Comparison of ENCODE assay signal across 39 cellular contexts in genomic region chr3:42408156-42408555, GRCh38. TPM values are rescaled to one million over a fixed set of nuclear protein-coding genes. Genes with fewer than 3 reads are reported as not detected.
"Had no signal": no experiment of that assay in that cellular context is flagged by ENCODE, and none has a peak within 500 bp of the region (broad histone marks: within the 10 kb centered on the region; RNA-seq: fewer than 3 reads in every experiment).

No MANE protein-coding gene starts in this region.

- H3K4me3 Mint-ChIP-seq: activated B cell treated with CpG ODN at 0.5 μM for 24 hours; activated CD4-positive, alpha-beta memory T cell treated with anti-CD3 and anti-CD28 coated beads for 36 hours; activated CD4-positive, alpha-beta T cell treated with anti-CD3 and anti-CD28 coated beads, Interleukin-2, amount 10 ng/mL, durations not matched to agents 24 days and 14 days; activated CD8-positive, alpha-beta T cell treated with anti-CD3 and anti-CD28 coated beads for 36 hours; activated naive CD4-positive, alpha-beta T cell treated with anti-CD3 and anti-CD28 coated beads for 36 hours; activated naive CD8-positive, alpha-beta T cell treated with anti-CD3 and anti-CD28 coated beads, Interleukin-2, amount 10 ng/mL, durations not matched to agents 7 days and 5 days; activated naive CD8-positive, alpha-beta T cell treated with anti-CD3 and anti-CD28 coated beads, Interleukin-2, amount 50 U/mL, for 24 hours; activated T-cell treated with anti-CD3 and anti-CD28 coated beads, Interleukin-2, amount 50 U/mL, for 4 hours; activated T-cell treated with anti-CD3 and anti-CD28 coated beads, Interleukin-2, amount 50 U/mL, for 72 hours; activated T-helper 1 cell treated with anti-CD3 and anti-CD28 coated beads, Interleukin-12 subunit alpha, Interleukin-12 subunit beta, Interleukin-2, Interleukin-4 antibody, amounts not matched to agents 30 ng/mL and 10 ng/mL and 1 ng/mL, durations not matched to agents 14 hours and 24 hours and 36 hours; activated T-helper 17 cell treated with anti-CD3 and anti-CD28 coated beads, Interleukin-2, amount 50 U/mL, for 72 hours; brain; central memory CD8-positive, alpha-beta T cell; T-helper 1 cell treated with Interleukin-12 subunit alpha and Interleukin-12 subunit beta and Interleukin-4 antibody, amounts not matched to agents 30 μg/mL and 1 μg/mL, for 36 hours; T-helper 2 cell treated with Interferon-gamma antibody and Interleukin-4, amounts not matched to agents 5 μg/mL and 100 μg/mL, for 36 hours had no signal

- H3K9me3 ChIP-seq: ascending aorta had no signal

- H3K4me3 ChIP-seq: ascending aorta had no signal

- H3K27ac Mint-ChIP-seq: activated B cell treated with CpG ODN at 0.5 μM for 24 hours; activated CD4-positive, alpha-beta memory T cell treated with anti-CD3 and anti-CD28 coated beads for 36 hours; activated CD4-positive, alpha-beta T cell treated with anti-CD3 and anti-CD28 coated beads, Interleukin-2, amount 10 ng/mL, durations not matched to agents 24 days and 14 days; activated CD8-positive, alpha-beta T cell treated with anti-CD3 and anti-CD28 coated beads for 36 hours; activated naive CD4-positive, alpha-beta T cell treated with anti-CD3 and anti-CD28 coated beads for 36 hours; activated naive CD8-positive, alpha-beta T cell treated with anti-CD3 and anti-CD28 coated beads, Interleukin-2, amount 10 ng/mL, durations not matched to agents 7 days and 5 days; activated naive CD8-positive, alpha-beta T cell treated with anti-CD3 and anti-CD28 coated beads, Interleukin-2, amount 50 U/mL, for 24 hours; activated T-cell treated with anti-CD3 and anti-CD28 coated beads, Interleukin-2, amount 50 U/mL, for 72 hours; activated T-helper 1 cell treated with anti-CD3 and anti-CD28 coated beads, Interleukin-12 subunit alpha, Interleukin-12 subunit beta, Interleukin-2, Interleukin-4 antibody, amounts not matched to agents 30 ng/mL and 10 ng/mL and 1 ng/mL, durations not matched to agents 14 hours and 24 hours and 36 hours; activated T-helper 17 cell treated with anti-CD3 and anti-CD28 coated beads, Interleukin-2, amount 50 U/mL, for 72 hours; brain; T-helper 1 cell treated with Interleukin-12 subunit alpha and Interleukin-12 subunit beta and Interleukin-4 antibody, amounts not matched to agents 30 μg/mL and 1 μg/mL, for 36 hours; T-helper 2 cell treated with Interferon-gamma antibody and Interleukin-4, amounts not matched to agents 5 μg/mL and 100 μg/mL, for 36 hours had no signal

- H3K36me3 Mint-ChIP-seq: activated CD4-positive, alpha-beta memory T cell treated with anti-CD3 and anti-CD28 coated beads for 36 hours; activated naive CD4-positive, alpha-beta T cell treated with anti-CD3 and anti-CD28 coated beads, Interleukin-2, amount 50 U/mL, for 72 hours; brain had no signal

- H3K4me1 Mint-ChIP-seq: activated B cell treated with CpG ODN at 0.5 μM for 24 hours; activated CD4-positive, alpha-beta T cell treated with anti-CD3 and anti-CD28 coated beads, Interleukin-2, amount 10 ng/mL, durations not matched to agents 24 days and 14 days; activated T-helper 17 cell treated with anti-CD3 and anti-CD28 coated beads, Interleukin-2, amount 50 U/mL, for 72 hours; brain; central memory CD8-positive, alpha-beta T cell had no signal

- H3K27me3 ChIP-seq: ascending aorta had no signal

- DNase-seq: activated B cell treated with CpG ODN at 0.5 μM for 24 hours; activated CD4-positive, alpha-beta memory T cell treated with anti-CD3 and anti-CD28 coated beads for 36 hours; activated CD4-positive, alpha-beta T cell treated with anti-CD3 and anti-CD28 coated beads for 4 hours; activated CD4-positive, alpha-beta T cell treated with anti-CD3 and anti-CD28 coated beads, Interleukin-2, amount 10 ng/mL, durations not matched to agents 24 days and 14 days; activated CD4-positive, alpha-beta T cell treated with anti-CD3 and anti-CD28 coated beads, Interleukin-2, amount 50 U/mL, for 1 hour; activated CD4-positive, alpha-beta T cell treated with anti-CD3 and anti-CD28 coated beads, Interleukin-2, amount 50 U/mL, for 4 hours; activated CD4-positive, CD25-positive, alpha-beta regulatory T cell treated with anti-CD3 and anti-CD28 coated beads, Interleukin-2, amount 50 U/mL, for 72 hours; activated CD8-positive, alpha-beta memory T cell treated with anti-CD3 and anti-CD28 coated beads, Interleukin-2, amount 50 U/mL, for 4 hours; activated CD8-positive, alpha-beta T cell treated with anti-CD3 and anti-CD28 coated beads for 36 hours; activated effector memory CD4-positive, alpha-beta T cell treated with anti-CD3 and anti-CD28 coated beads, Interleukin-2, amount 50 U/mL, for 16 hours; activated gamma-delta T cell treated with Interleukin-2 at 50 U/mL for 16 hours; activated naive CD4-positive, alpha-beta T cell; activated naive CD4-positive, alpha-beta T cell treated with anti-CD3 and anti-CD28 coated beads for 36 hours; activated naive CD4-positive, alpha-beta T cell treated with anti-CD3 and anti-CD28 coated beads, Interleukin-2, amount 50 U/mL, for 16 hours; activated naive CD8-positive, alpha-beta T cell treated with anti-CD3 and anti-CD28 coated beads, Interleukin-2, amount 10 ng/mL, durations not matched to agents 7 days and 5 days; activated naive CD8-positive, alpha-beta T cell treated with anti-CD3 and anti-CD28 coated beads, Interleukin-2, amount 50 U/mL, for 24 hours; activated T-cell treated with anti-CD3 and anti-CD28 coated beads for 4 hours; activated T-cell treated with anti-CD3 and anti-CD28 coated beads, Interleukin-2, amount 50 U/mL, for 1 hour; activated T-cell treated with anti-CD3 and anti-CD28 coated beads, Interleukin-2, amount 50 U/mL, for 4 hours; activated T-cell treated with anti-CD3 and anti-CD28 coated beads, Interleukin-2, amount 50 U/mL, for 72 hours; amygdala; anterior cingulate cortex; caudate nucleus; cerebellar nuclear complex; SW 1271; T-helper 1 cell; T-helper 2 cell; T-helper 9 cell had no signal

- H3K4me1 ChIP-seq: ascending aorta had no signal

- ATAC-seq: activated CD8-positive, alpha-beta T cell treated with anti-CD3 and anti-CD28 coated beads for 36 hours; activated naive CD4-positive, alpha-beta T cell treated with anti-CD3 and anti-CD28 coated beads, Interleukin-2, amount 50 U/mL, for 72 hours; activated naive CD8-positive, alpha-beta T cell treated with anti-CD3 and anti-CD28 coated beads, Interleukin-2, amount 50 U/mL, for 24 hours; activated T-cell treated with anti-CD3 and anti-CD28 coated beads, Interleukin-2, amount 50 U/mL, for 4 hours; activated T-cell treated with anti-CD3 and anti-CD28 coated beads, Interleukin-2, amount 50 U/mL, for 72 hours; activated T-helper 17 cell treated with anti-CD3 and anti-CD28 coated beads, Interleukin-2, amount 50 U/mL, for 72 hours had no signal

- H3K27ac ChIP-seq: ascending aorta, VCaP had no signal

- H3K27me3 Mint-ChIP-seq: activated CD4-positive, alpha-beta memory T cell treated with anti-CD3 and anti-CD28 coated beads for 36 hours; activated CD8-positive, alpha-beta T cell treated with anti-CD3 and anti-CD28 coated beads for 36 hours; activated naive CD8-positive, alpha-beta T cell treated with anti-CD3 and anti-CD28 coated beads, Interleukin-2, amount 50 U/mL, for 24 hours had no signal

- H3K36me3 ChIP-seq: ascending aorta had no signal

- H3K9me3 Mint-ChIP-seq: activated B cell treated with CpG ODN at 0.5 μM for 24 hours; activated CD4-positive, alpha-beta memory T cell treated with anti-CD3 and anti-CD28 coated beads for 36 hours; activated CD4-positive, alpha-beta T cell treated with anti-CD3 and anti-CD28 coated beads, Interleukin-2, amount 10 ng/mL, durations not matched to agents 24 days and 14 days; activated CD8-positive, alpha-beta T cell treated with anti-CD3 and anti-CD28 coated beads for 36 hours; activated naive CD4-positive, alpha-beta T cell treated with anti-CD3 and anti-CD28 coated beads for 36 hours; activated naive CD4-positive, alpha-beta T cell treated with anti-CD3 and anti-CD28 coated beads, Interleukin-2, amount 50 U/mL, for 72 hours; activated naive CD8-positive, alpha-beta T cell treated with anti-CD3 and anti-CD28 coated beads, Interleukin-2, amount 50 U/mL, for 24 hours; activated T-cell treated with anti-CD3 and anti-CD28 coated beads, Interleukin-2, amount 50 U/mL, for 4 hours; activated T-helper 1 cell treated with anti-CD3 and anti-CD28 coated beads, Interleukin-12 subunit alpha, Interleukin-12 subunit beta, Interleukin-2, Interleukin-4 antibody, amounts not matched to agents 30 ng/mL and 10 ng/mL and 1 ng/mL, durations not matched to agents 14 hours and 24 hours and 36 hours; activated T-helper 17 cell treated with anti-CD3 and anti-CD28 coated beads, Interleukin-2, amount 50 U/mL, for 72 hours; central memory CD8-positive, alpha-beta T cell; T-helper 1 cell treated with Interleukin-12 subunit alpha and Interleukin-12 subunit beta and Interleukin-4 antibody, amounts not matched to agents 30 μg/mL and 1 μg/mL, for 36 hours; T-helper 2 cell treated with Interferon-gamma antibody and Interleukin-4, amounts not matched to agents 5 μg/mL and 100 μg/mL, for 36 hours had no signal

RNA-seq across cellular contexts. Expression of gene LYZL4, which starts 2.3 kb away (rescaled TPM):
- total RNA-seq: activated B cell treated with CpG ODN at 0.5 μM for 24 hours; activated CD4-positive, alpha-beta memory T cell treated with anti-CD3 and anti-CD28 coated beads for 36 hours; activated CD4-positive, alpha-beta T cell treated with anti-CD3 and anti-CD28 coated beads, Interleukin-2, amount 10 ng/mL, durations not matched to agents 24 days and 14 days; activated CD8-positive, alpha-beta memory T cell treated with anti-CD3 and anti-CD28 coated beads for 36 hours; activated CD8-positive, alpha-beta T cell treated with anti-CD3 and anti-CD28 coated beads for 36 hours; activated naive CD4-positive, alpha-beta T cell treated with anti-CD3 and anti-CD28 coated beads for 36 hours; activated naive CD4-positive, alpha-beta T cell treated with anti-CD3 and anti-CD28 coated beads, Interleukin-2, amount 50 U/mL, for 72 hours; activated naive CD8-positive, alpha-beta T cell treated with anti-CD3 and anti-CD28 coated beads, Interleukin-2, amount 10 ng/mL, durations not matched to agents 7 days and 5 days; activated T-cell treated with anti-CD3 and anti-CD28 coated beads, Interleukin-2, amount 50 U/mL, for 4 hours; activated T-cell treated with anti-CD3 and anti-CD28 coated beads, Interleukin-2, amount 50 U/mL, for 72 hours; activated T-helper 1 cell treated with anti-CD3 and anti-CD28 coated beads, Interleukin-12 subunit alpha, Interleukin-12 subunit beta, Interleukin-2, Interleukin-4 antibody, amounts not matched to agents 30 ng/mL and 10 ng/mL and 1 ng/mL, durations not matched to agents 14 hours and 24 hours and 36 hours; activated T-helper 17 cell treated with anti-CD3 and anti-CD28 coated beads, Interleukin-2, amount 50 U/mL, for 72 hours; ascending aorta had no signal
- polyA plus RNA-seq: adipose tissue had no signal
